1 cellular context compared by ENCODE assay signal in the genomic region with DNA sequence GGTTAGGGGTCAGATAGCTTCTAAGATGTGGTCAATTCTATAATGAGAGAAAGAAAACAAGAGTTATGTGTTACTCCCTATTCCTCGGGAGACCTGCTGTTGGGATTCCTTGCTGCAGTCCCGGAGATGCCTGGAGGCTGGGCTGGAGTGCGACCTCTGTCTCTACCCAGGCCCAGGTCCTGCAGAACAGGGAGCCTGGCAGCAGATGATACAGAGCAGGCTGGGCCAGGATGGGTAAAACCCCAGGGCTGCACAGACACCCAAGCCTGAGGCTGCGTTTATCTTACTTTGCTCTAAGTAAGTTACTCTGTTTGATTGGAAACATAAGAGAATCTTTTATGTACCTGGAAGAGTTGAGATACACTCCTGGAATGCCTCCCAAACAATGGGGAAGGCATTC.
TF ChIP-seq lines count a peak whose summit lies in the region.

No MANE protein-coding gene starts in this region.

TF ChIP-seq in WTC11, 78 proteins besides CTCF, POLR2A, EP300 and RAD21 (continued from another document):
- TF ChIP-seq, protein P1, sequence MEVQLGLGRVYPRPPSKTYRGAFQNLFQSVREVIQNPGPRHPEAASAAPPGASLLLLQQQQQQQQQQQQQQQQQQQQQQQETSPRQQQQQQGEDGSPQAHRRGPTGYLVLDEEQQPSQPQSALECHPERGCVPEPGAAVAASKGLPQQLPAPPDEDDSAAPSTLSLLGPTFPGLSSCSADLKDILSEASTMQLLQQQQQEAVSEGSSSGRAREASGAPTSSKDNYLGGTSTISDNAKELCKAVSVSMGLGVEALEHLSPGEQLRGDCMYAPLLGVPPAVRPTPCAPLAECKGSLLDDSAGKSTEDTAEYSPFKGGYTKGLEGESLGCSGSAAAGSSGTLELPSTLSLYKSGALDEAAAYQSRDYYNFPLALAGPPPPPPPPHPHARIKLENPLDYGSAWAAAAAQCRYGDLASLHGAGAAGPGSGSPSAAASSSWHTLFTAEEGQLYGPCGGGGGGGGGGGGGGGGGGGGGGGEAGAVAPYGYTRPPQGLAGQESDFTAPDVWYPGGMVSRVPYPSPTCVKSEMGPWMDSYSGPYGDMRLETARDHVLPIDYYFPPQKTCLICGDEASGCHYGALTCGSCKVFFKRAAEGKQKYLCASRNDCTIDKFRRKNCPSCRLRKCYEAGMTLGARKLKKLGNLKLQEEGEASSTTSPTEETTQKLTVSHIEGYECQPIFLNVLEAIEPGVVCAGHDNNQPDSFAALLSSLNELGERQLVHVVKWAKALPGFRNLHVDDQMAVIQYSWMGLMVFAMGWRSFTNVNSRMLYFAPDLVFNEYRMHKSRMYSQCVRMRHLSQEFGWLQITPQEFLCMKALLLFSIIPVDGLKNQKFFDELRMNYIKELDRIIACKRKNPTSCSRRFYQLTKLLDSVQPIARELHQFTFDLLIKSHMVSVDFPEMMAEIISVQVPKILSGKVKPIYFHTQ (CRISPR knock-in tag; IDR thresholded peaks at IDR 0.05) = no peak
- TF ChIP-seq JAZF1 (CRISPR knock-in tag; IDR thresholded peaks at IDR 0.05) (no peak), ZNF121 (CRISPR knock-in tag; IDR thresholded peaks at IDR 0.05) (no peak), CREM (CRISPR knock-in tag; IDR thresholded peaks at IDR 0.05) (no peak), TEAD1 (CRISPR knock-in tag; IDR thresholded peaks at IDR 0.05) (no peak)
